19 cellular contexts compared by ENCODE assay signal in genomic region chr6:116029535-116029934, GRCh38. TPM values are rescaled to one million over a fixed set of nuclear protein-coding genes. Genes with fewer than 3 reads are reported as not detected.
A peak's percentile ranks its signal among the peaks of the same experiment; 100 is the strongest.
DNase-seq lines count a peak whose midpoint lies in the region; ATAC-seq and TF ChIP-seq lines count a peak whose summit lies in the region.
"Had no signal": no experiment of that assay in that cellular context is flagged by ENCODE, and none has a peak within 500 bp of the region (broad histone marks: within the 10 kb centered on the region; RNA-seq: fewer than 3 reads in every experiment).

No MANE protein-coding gene starts in this region.

- H4K20me1 ChIP-seq in osteoblast (ENCODE audit: insufficient read depth, low read length), result no peaks in the 10 kb centered on the region

- H3K27me3 ChIP-seq in thoracic aorta (replicated peaks; ENCODE audit: insufficient read depth), result no peaks in the 10 kb centered on the region
- H3K27me3 ChIP-seq in Peyer's patch, result no peaks in the 10 kb centered on the region
- H3K27me3 ChIP-seq in osteoblast (ENCODE audit: insufficient read depth, low read length), result no peaks in the 10 kb centered on the region
- H3K27me3 ChIP-seq: colonic mucosa, SJSA1, upper lobe of right lung had no signal

- H3K4me1 ChIP-seq in thoracic aorta (ENCODE audit: control insufficient read depth in 1 of 2, low read depth in 2 of 2), result peaks cover 50 to 70% of the 10 kb centered on the region in 2 donors
- H3K4me1 ChIP-seq in Peyer's patch, result no peaks in the 10 kb centered on the region
- peaks cover 3% of the 10 kb centered on the region for H3K4me1 ChIP-seq in osteoblast (ENCODE audit: insufficient read depth, low read length)
- H3K4me1 ChIP-seq: colonic mucosa, SJSA1 had no signal

- no peak for TF ChIP-seq CTCF in thoracic aorta (IDR thresholded peaks at IDR 0.05)
- TF ChIP-seq CTCF in Peyer's patch (IDR thresholded peaks at IDR 0.05), result no peak
- TF ChIP-seq CTCF in osteoblast (IDR thresholded peaks at IDR 0.05; ENCODE audit: extremely low read depth, low read depth, low read length), result no peak

- no peak overlapping the region for H3K4me3 ChIP-seq in thoracic aorta
- no peak overlapping the region for H3K4me3 ChIP-seq in Peyer's patch
- H3K4me3 ChIP-seq in osteoblast (ENCODE audit: insufficient read depth, low read length), result no peak overlapping the region
- H3K4me3 ChIP-seq: colonic mucosa, SJSA1, upper lobe of right lung had no signal

- DNase-seq in thoracic aorta (ENCODE audit: low spot score) (no peak), OCI-M2 (lab: John Stamatoyannopoulos, UW; ENCODE audit: unreplicated experiment) (no peak), Peyer's patch (no peak), osteoblast (ENCODE audit: insufficient read length, low spot score, missing footprints) (no peak)
- DNase-seq: activated CD8-positive, alpha-beta memory T cell treated with anti-CD3 and anti-CD28 coated beads for 24 hours; activated effector memory CD4-positive, alpha-beta T cell treated with Interleukin-2 at 50 U/mL for 16 hours; anterior cingulate cortex; colonic mucosa; EL; IMR-90; NCI-H1092; NCI-H2171 treated with DMSO at 0.1 percent for 48 hours; stimulated activated CD4-positive, alpha-beta T cell treated with anti-CD3 and anti-CD28 coated beads, Interleukin-4, amount 100 ng/mL, for 24 hours; upper lobe of right lung had no signal

- no peak for TF ChIP-seq POLR2A in Peyer's patch (IDR thresholded peaks at IDR 0.05)

- ATAC-seq in GM19023 (IDR thresholded peaks at IDR 0.05; ENCODE audit: unreplicated experiment) (peak; percentile 65), GM21529 (IDR thresholded peaks at IDR 0.05; ENCODE audit: unreplicated experiment) (peak; percentile 65), HG03066 (IDR thresholded peaks at IDR 0.05; ENCODE audit: low read depth, unreplicated experiment) (peak; percentile 60), thoracic aorta (ENCODE audit: insufficient number of reproducible peaks, low FRiP score, low read depth) (no peak)
- ATAC-seq: upper lobe of right lung had no signal

- peak overlapping the region; percentile 28 to 59 for H3K27ac ChIP-seq in thoracic aorta
- no peak overlapping the region for H3K27ac ChIP-seq in Peyer's patch
- H3K27ac ChIP-seq in osteoblast (ENCODE audit: low read depth, low read length), result no peak overlapping the region
- H3K27ac ChIP-seq: colonic mucosa, SJSA1, upper lobe of right lung had no signal

- no peak overlapping the region for H2AFZ ChIP-seq in osteoblast (ENCODE audit: low read length)

- H3K36me3 ChIP-seq in thoracic aorta (no peaks in the 10 kb centered on the region), Peyer's patch (no peaks in the 10 kb centered on the region), osteoblast (ENCODE audit: insufficient read depth, low read length) (no peaks in the 10 kb centered on the region)
- H3K36me3 ChIP-seq: colonic mucosa, SJSA1, upper lobe of right lung had no signal

- H3K79me2 ChIP-seq in osteoblast (ENCODE audit: insufficient read depth, low read length), result no peaks in the 10 kb centered on the region

- H3K4me2 ChIP-seq in osteoblast (ENCODE audit: insufficient read depth, low read length), result no peak overlapping the region

- H3K9me3 ChIP-seq in thoracic aorta (no peaks in the 10 kb centered on the region), Peyer's patch (no peaks in the 10 kb centered on the region), osteoblast (ENCODE audit: low read depth, low read length) (no peaks in the 10 kb centered on the region)
- H3K9me3 ChIP-seq: colonic mucosa, SJSA1, upper lobe of right lung had no signal

RNA-seq across cellular contexts. Expression of gene FRK, which starts 31.2 kb away (rescaled TPM):
- total RNA-seq in thoracic aorta (10 to 100 TPM; 16.0 to 20.0 TPM), Peyer's patch (10 to 100 TPM in 3 of 4 donors, 1 to 10 TPM in 1; 7.4 to 54.3 (median 31.2) TPM), osteoblast (1.1 and 1.2 TPM in 2 replicates)
- total RNA-seq: mononuclear cell had no signal

Comparison
In these comparisons a context has a peak if more than half of its experiments do, and no peak if none do; other contexts are left out.
1. H3K27ac ChIP-seq: peak in thoracic aorta (2 of 2); none in Peyer's patch (0 of 4) and osteoblast (single experiment).